ENCODE assay signal across 15 cellular contexts in the genomic region with DNA sequence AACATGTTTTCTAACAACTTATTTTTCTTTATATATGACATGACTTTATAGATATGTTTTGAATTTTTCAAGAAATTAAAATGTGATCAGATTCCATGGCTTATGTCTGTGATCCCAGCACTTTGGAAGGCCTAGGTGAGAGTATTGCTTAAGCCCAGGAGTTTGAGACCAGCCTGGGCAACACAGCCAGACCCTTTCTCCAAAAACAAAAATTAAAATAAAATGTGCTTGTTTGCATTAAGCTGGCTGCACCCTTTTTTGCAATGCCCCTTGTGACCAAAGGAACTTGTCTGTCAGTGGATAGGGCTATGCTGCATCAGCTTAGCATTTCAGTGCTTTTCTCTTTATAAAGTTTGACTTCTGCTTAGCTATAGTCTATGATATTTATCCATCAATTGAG. TPM values are rescaled to one million over a fixed set of nuclear protein-coding genes. Genes with fewer than 3 reads are reported as not detected.
DNase-seq lines count a peak whose midpoint lies in the region; ATAC-seq and TF ChIP-seq lines count a peak whose summit lies in the region.
"Had no signal": no experiment of that assay in that cellular context is flagged by ENCODE, and none has a peak within 500 bp of the region (broad histone marks: within the 10 kb centered on the region; RNA-seq: fewer than 3 reads in every experiment).

No MANE protein-coding gene starts in this region.

- TF ChIP-seq CTCF in DOHH2 (IDR thresholded peaks at IDR 0.05; ENCODE audit: low read depth, low read length, poor library complexity, severe bottlenecking): no peak
- no peak for TF ChIP-seq CTCF in VCaP (conservative IDR thresholded peaks at IDR 0.05)
- TF ChIP-seq CTCF in sigmoid colon (IDR thresholded peaks at IDR 0.05): no peak

- peaks cover 0 to 3% (median 3%) of the 10 kb centered on the region in 3 donors for H3K36me3 Mint-ChIP-seq in immature natural killer cell

- H3K27me3 ChIP-seq in BLaER1: no peaks in the 10 kb centered on the region
- no peaks in the 10 kb centered on the region for H3K27me3 ChIP-seq in DOHH2 (ENCODE audit: control insufficient read depth, low read length)
- no peaks in the 10 kb centered on the region for H3K27me3 ChIP-seq in sigmoid colon
- H3K27me3 ChIP-seq: brain microvascular endothelial cell had no signal

- H3K36me3 ChIP-seq in BLaER1 (peaks cover 9% of the 10 kb centered on the region), DOHH2 (ENCODE audit: control insufficient read depth, low read length) (peaks cover 8% of the 10 kb centered on the region; the same call in 1 of the 2 replicates), sigmoid colon (peaks cover 0 to 6% (median 0%) of the 10 kb centered on the region in 4 donors)

- peak overlapping the region; percentile 89 for H3K4me2 ChIP-seq in BLaER1
- no peak overlapping the region; the same call in 1 of the 2 replicates for H3K4me2 ChIP-seq in DOHH2 (ENCODE audit: low read length)

- peaks cover 35 to 39% of the 10 kb centered on the region in 2 donors for H3K4me1 Mint-ChIP-seq in immature natural killer cell

- peaks cover 6% of the 10 kb centered on the region; the same call in 1 of the 2 replicates for H4K20me1 ChIP-seq in BLaER1
- no peaks in the 10 kb centered on the region for H4K20me1 ChIP-seq in DOHH2 (ENCODE audit: control insufficient read depth, insufficient read depth, low read depth, low read length)

- H3K4me1 ChIP-seq in BLaER1 (peaks cover 26% of the 10 kb centered on the region), DOHH2 (ENCODE audit: control insufficient read depth, low read length) (peaks cover 20% of the 10 kb centered on the region), sigmoid colon (peaks cover 0 to 30% (median 22%) of the 10 kb centered on the region in 4 donors)

- H3K79me2 ChIP-seq in DOHH2 (ENCODE audit: control insufficient read depth, low read length): peaks cover 48% of the 10 kb centered on the region

- H3K4me3 ChIP-seq in BLaER1 (no peak overlapping the region), DOHH2 (ENCODE audit: low read length) (peak overlapping the region; percentile 95; the same call in 1 of the 2 replicates), sigmoid colon (no peak overlapping the region)
- H3K4me3 ChIP-seq: coronary artery had no signal

- TF ChIP-seq EP300 in sigmoid colon (IDR thresholded peaks at IDR 0.05): no peak

- no peak for ATAC-seq in GM21360 (IDR thresholded peaks at IDR 0.05; ENCODE audit: unreplicated experiment)
- ATAC-seq: left colon had no signal

- DNase-seq in immature natural killer cell: no peak
- DNase-seq in NCI-H2107 (lab: John Stamatoyannopoulos, UW): no peak
- DNase-seq in sigmoid colon: no peak
- DNase-seq: activated naive CD4-positive, alpha-beta T cell treated with anti-CD3 and anti-CD28 coated beads, Interleukin-2, amount 10 ng/mL, durations not matched to agents 7 days and 5 days; activated T-cell treated with anti-CD3 and anti-CD28 coated beads for 4 hours; brain microvascular endothelial cell; left colon; MM.1S; NCI-H187; stimulated activated CD4-positive, alpha-beta T cell treated with anti-CD3 and anti-CD28 coated beads, Interleukin-2, amount 100 ng/mL, for 24 hours had no signal

- no peaks in the 10 kb centered on the region for H3K9me3 Mint-ChIP-seq in immature natural killer cell
- H3K9me3 Mint-ChIP-seq: activated naive CD4-positive, alpha-beta T cell treated with anti-CD3 and anti-CD28 coated beads, Interleukin-2, amount 10 ng/mL, durations not matched to agents 7 days and 5 days had no signal

- H3K9me3 ChIP-seq in BLaER1: no peaks in the 10 kb centered on the region
- H3K9me3 ChIP-seq in DOHH2 (ENCODE audit: control insufficient read depth, insufficient read depth, low read length): no peaks in the 10 kb centered on the region
- H3K9me3 ChIP-seq in sigmoid colon: no peaks in the 10 kb centered on the region

- H3K9me2 ChIP-seq in DOHH2 (replicated peaks; ENCODE audit: control insufficient read depth, low read length): no peaks in the 10 kb centered on the region

- H3K27ac Mint-ChIP-seq in immature natural killer cell: peak overlapping the region in 4 of 6 donors; percentile 2 to 76 (median 58)

- H3K9ac ChIP-seq in BLaER1: no peak overlapping the region

- TF ChIP-seq POLR2A in sigmoid colon (IDR thresholded peaks at IDR 0.05): no peak

- H3F3A ChIP-seq in DOHH2 (ENCODE audit: control insufficient read depth, insufficient read depth): 0 out of 2 replicates have a peak, but pooled peaks cover 2% of the 10 kb centered on the region

- intact Hi-C loops in sigmoid colon (cut with DNase I): loop anchor here (5.0 kb wide), 1 partner anchor 69 kb away; a partner anchor contains a TSS

- peaks cover 11 to 17% (median 16%) of the 10 kb centered on the region in 3 donors for H3K27me3 Mint-ChIP-seq in immature natural killer cell (ENCODE audit: low read depth in 3 of 3)
- H3K27me3 Mint-ChIP-seq: activated naive CD4-positive, alpha-beta T cell treated with anti-CD3 and anti-CD28 coated beads, Interleukin-2, amount 10 ng/mL, durations not matched to agents 7 days and 5 days had no signal

- H3K4me3 Mint-ChIP-seq in immature natural killer cell: peak overlapping the region in 3 of 5 donors; percentile 21 to 46 (median 25)

- H3K27ac ChIP-seq in BLaER1 (peak overlapping the region; percentile 49; the same call in 1 of the 2 replicates), DOHH2 (ENCODE audit: low read depth, low read length) (no peak overlapping the region), VCaP (peak overlapping the region; percentile 99), sigmoid colon (peak overlapping the region in 2 of 4 donors; percentile 18 to 25)
- H3K27ac ChIP-seq: brain microvascular endothelial cell had no signal

RNA-seq across cellular contexts. Expression of a gene that starts 2.3 kb away (rescaled TPM):
- 10 to 100 TPM in 1 of 3 donors, 1 to 10 TPM in 2; 6.7 to 13.4 (median 7.7) TPM for polyA plus RNA-seq in immature natural killer cell
- total RNA-seq in sigmoid colon: 10 to 100 TPM; 13.0 to 19.8 (median 17.3) TPM
- 1 to 10 TPM; 1.2 to 5.0 (median 1.4) TPM for polyA plus RNA-seq in sigmoid colon
